1 cellular context compared by ENCODE assay signal in genomic region chr11:75450826-75451783, GRCh38.
TF ChIP-seq lines count a peak whose summit lies in the region.

No MANE protein-coding gene starts in this region.

TF ChIP-seq in HEK293T, 16 proteins besides CTCF, POLR2A, EP300 and RAD21 (continued from another document):
- TF ChIP-seq PKNOX1 (IDR thresholded peaks at IDR 0.05) (no peak), ZNF384 (IDR thresholded peaks at IDR 0.05) (no peak), L3MBTL2 (conservative IDR thresholded peaks at IDR 0.05) (no peak), LEF1 (IDR thresholded peaks at IDR 0.05; ENCODE audit: borderline replicate concordance) (no peak), ARNT (IDR thresholded peaks at IDR 0.05) (no peak), FOXA1 (IDR thresholded peaks at IDR 0.05) (no peak)
TF ChIP-seq in HEK293T: peak in this region for 0.
